18 cellular contexts compared by ENCODE assay signal in genomic region chr2:183541766-183542165, GRCh38.
DNase-seq lines count a peak whose midpoint lies in the region; ATAC-seq and TF ChIP-seq lines count a peak whose summit lies in the region.
"Had no signal": no experiment of that assay in that cellular context is flagged by ENCODE, and none has a peak within 500 bp of the region (broad histone marks: within the 10 kb centered on the region; RNA-seq: fewer than 3 reads in every experiment).

No MANE protein-coding gene starts in this region.

- no peak overlapping the region for H3K4me2 ChIP-seq in neuronal stem cell (ENCODE audit: insufficient read depth, low read length, poor library complexity, severe bottlenecking)
- H3K4me2 ChIP-seq: KMS-11 had no signal

- H3K27ac Mint-ChIP-seq in Calu3 (ENCODE audit: unreplicated experiment) = no peak overlapping the region
- H3K27ac Mint-ChIP-seq in naive thymus-derived CD8-positive, alpha-beta T cell = no peak overlapping the region

- H3K79me1 ChIP-seq in neuronal stem cell (ENCODE audit: low read depth, low read length) = no peaks in the 10 kb centered on the region

- no peaks in the 10 kb centered on the region for H3K9me3 ChIP-seq in colonic mucosa
- no peaks in the 10 kb centered on the region for H3K9me3 ChIP-seq in neuronal stem cell (replicated peaks in 1 of 2; ENCODE audit: control insufficient read depth in 2 of 2, insufficient read depth in 1 of 2, low read depth in 1 of 2, low read length in 2 of 2)

- H2BK5ac ChIP-seq in neuronal stem cell (ENCODE audit: low read length) = no peak overlapping the region

- intact Hi-C loops in Calu3 (cut with micrococcal nuclease; ENCODE audit: unreplicated experiment) (no loop called here), colonic mucosa (cut with DNase I) (no loop called here)

- H3K23ac ChIP-seq in neuronal stem cell (ENCODE audit: low read depth, low read length, poor library complexity) = no peak overlapping the region

- no peak overlapping the region for H3K4ac ChIP-seq in neuronal stem cell (ENCODE audit: low read length)

- no peak overlapping the region for H2AFZ ChIP-seq in neuronal stem cell (ENCODE audit: low read length)

- H3K27me3 Mint-ChIP-seq in Calu3 (ENCODE audit: unreplicated experiment) = no peaks in the 10 kb centered on the region
- no peaks in the 10 kb centered on the region for H3K27me3 Mint-ChIP-seq in naive thymus-derived CD8-positive, alpha-beta T cell

- H3K14ac ChIP-seq in neuronal stem cell (ENCODE audit: low read length) = no peak overlapping the region

- no peak overlapping the region for H2BK120ac ChIP-seq in neuronal stem cell (ENCODE audit: low read depth, low read length)

- H3K27me3 ChIP-seq in colonic mucosa = no peaks in the 10 kb centered on the region
- no peaks in the 10 kb centered on the region for H3K27me3 ChIP-seq in neuronal stem cell (ENCODE audit: control insufficient read depth in 3 of 3, insufficient read depth in 3 of 3, low read depth in 1 of 3, low read length in 3 of 3)
- H3K27me3 ChIP-seq: neutrophil had no signal

- peak; percentile 3 for DNase-seq in Calu3
- DNase-seq in M059J (ENCODE audit: low read depth) = peak; percentile 26
- peak; percentile 52 for DNase-seq in colonic mucosa
- no peak for DNase-seq in neuronal stem cell (ENCODE audit: low spot score)
- DNase-seq in naive thymus-derived CD8-positive, alpha-beta T cell = no peak
- DNase-seq in stimulated activated CD4-positive, alpha-beta T cell treated with anti-CD3 and anti-CD28 coated beads, Interleukin-2, amount 100 ng/mL, for 48 hours = no peak
- DNase-seq: activated CD4-positive, alpha-beta T cell treated with anti-CD3 and anti-CD28 coated beads, Interleukin-2, amount 50 U/mL, for 1 hour; activated T-cell treated with anti-CD3 and anti-CD28 coated beads, Interleukin-2, amount 50 U/mL, for 4 hours; cortex of kidney; GOT3; mesendoderm; NCI-H510A; stimulated activated naive CD8-positive, alpha-beta T cell treated with anti-CD3 and anti-CD28 coated beads, Interleukin-15, Interleukin-2, amounts not matched to agents 100 U/mL and 50 U/mL, for 24 hours had no signal

- no peak overlapping the region for H2BK12ac ChIP-seq in neuronal stem cell (ENCODE audit: low read length)

- H3K36me3 Mint-ChIP-seq in Calu3 (ENCODE audit: insufficient read depth, unreplicated experiment) = no peaks in the 10 kb centered on the region
- peaks cover 0 to 25% (median 5%) of the 10 kb centered on the region in 3 donors for H3K36me3 Mint-ChIP-seq in naive thymus-derived CD8-positive, alpha-beta T cell

- no peak overlapping the region for H3K4me3 Mint-ChIP-seq in Calu3 (ENCODE audit: low read depth, unreplicated experiment)
- H3K4me3 Mint-ChIP-seq in naive thymus-derived CD8-positive, alpha-beta T cell = no peak overlapping the region
- H3K4me3 Mint-ChIP-seq: activated T-cell treated with anti-CD3 and anti-CD28 coated beads, Interleukin-2, amount 50 U/mL, for 4 hours had no signal

- CTCF ChIA-PET in Calu3 (lab: Charles Lee) = no interaction called here

- H3K36me3 ChIP-seq in colonic mucosa (no peaks in the 10 kb centered on the region), neuronal stem cell (replicated peaks in 1 of 2; ENCODE audit: control insufficient read depth in 2 of 2, insufficient read depth in 2 of 2, low read length in 2 of 2) (no peaks in the 10 kb centered on the region)
- H3K36me3 ChIP-seq: neutrophil had no signal

- peaks cover 5% of the 10 kb centered on the region for H3K9me3 Mint-ChIP-seq in Calu3 (ENCODE audit: low read depth, unreplicated experiment)
- H3K9me3 Mint-ChIP-seq in naive thymus-derived CD8-positive, alpha-beta T cell = peaks cover 9 to 39% (median 22%) of the 10 kb centered on the region in 9 donors

- no peak overlapping the region for H3K4me3 ChIP-seq in colonic mucosa
- H3K4me3 ChIP-seq in neuronal stem cell (ENCODE audit: low read length in 2 of 2) = no peak overlapping the region
- H3K4me3 ChIP-seq: skin epidermis had no signal

- POLR2A ChIA-PET in naive thymus-derived CD8-positive, alpha-beta T cell (lab: Charles Lee) = no interaction called here

- no peak overlapping the region for H2BK15ac ChIP-seq in neuronal stem cell (ENCODE audit: low read length)

- H3K4me1 Mint-ChIP-seq in Calu3 (ENCODE audit: low read depth, unreplicated experiment) = peaks cover 8% of the 10 kb centered on the region
- no peaks in the 10 kb centered on the region for H3K4me1 Mint-ChIP-seq in naive thymus-derived CD8-positive, alpha-beta T cell

- H4K8ac ChIP-seq in neuronal stem cell (ENCODE audit: low read depth, low read length) = no peak overlapping the region

- no peak for ATAC-seq in naive thymus-derived CD8-positive, alpha-beta T cell
- ATAC-seq in HG02870 (IDR thresholded peaks at IDR 0.05; ENCODE audit: unreplicated experiment) (no peak), GM18867 (IDR thresholded peaks at IDR 0.05; ENCODE audit: unreplicated experiment) (no peak)
- ATAC-seq: activated T-cell treated with anti-CD3 and anti-CD28 coated beads, Interleukin-2, amount 50 U/mL, for 4 hours; stimulated activated naive CD8-positive, alpha-beta T cell treated with anti-CD3 and anti-CD28 coated beads, Interleukin-15, Interleukin-2, amounts not matched to agents 100 U/mL and 50 U/mL, for 24 hours had no signal

- TF ChIP-seq CTCF in Calu3 (IDR thresholded peaks at IDR 0.05; ENCODE audit: unreplicated experiment) = no peak
- TF ChIP-seq CTCF in colonic mucosa (IDR thresholded peaks at IDR 0.05) = no peak

- H3K18ac ChIP-seq in neuronal stem cell (ENCODE audit: low read length) = peak overlapping the region; percentile 5

- H3K9ac ChIP-seq in colonic mucosa (ENCODE audit: low read depth in 2 of 2, low read length in 2 of 2) (peak overlapping the region in 1 of 2 donors; percentile 28), neuronal stem cell (ENCODE audit: low read depth, low read length, poor library complexity) (no peak overlapping the region)
- H3K9ac ChIP-seq: KMS-11 had no signal

- peak overlapping the region; percentile 69 for H3K27ac ChIP-seq in colonic mucosa
- H3K27ac ChIP-seq in neuronal stem cell (replicated peaks; ENCODE audit: low read length) = no peak overlapping the region
- H3K27ac ChIP-seq: KMS-11, neutrophil, skin epidermis had no signal

- no peak overlapping the region for H2AK5ac ChIP-seq in neuronal stem cell (ENCODE audit: low read depth, low read length)

- no TSS peak for BruUV-seq in Calu3 (replicated peaks; lab: Mats Ljungman, UMichigan)

- no CpG with 5 or more reads among the region's 6 CpGs for WGBS in neuronal stem cell (ENCODE audit: extremely low coverage in 2 of 2, insufficient read length in 2 of 2, insufficient replicate concordance in 1 of 2), 2 donors

- H3K4me1 ChIP-seq in colonic mucosa = no peaks in the 10 kb centered on the region
- H3K4me1 ChIP-seq in neuronal stem cell (ENCODE audit: control insufficient read depth in 2 of 2, insufficient read depth in 1 of 2, low read depth in 1 of 2, low read length in 2 of 2) = no peaks in the 10 kb centered on the region

- H4K91ac ChIP-seq in neuronal stem cell (ENCODE audit: low read depth, low read length, poor library complexity) = no peak overlapping the region

Comparison
In these comparisons a context has a peak if more than half of its experiments do, and no peak if none do; other contexts are left out.
1. DNase-seq: peak in Calu3 (single experiment), M059J (single experiment) and colonic mucosa (single experiment); none in neuronal stem cell (single experiment), naive thymus-derived CD8-positive, alpha-beta T cell (0 of 10) and stimulated activated CD4-positive, alpha-beta T cell treated with anti-CD3 and anti-CD28 coated beads, Interleukin-2, amount 100 ng/mL, for 48 hours (0 of 2).